ENCODE assay signal across 8 cellular contexts in genomic region chr14:51884086-51884927, GRCh38. TPM values are rescaled to one million over a fixed set of nuclear protein-coding genes. Genes with fewer than 3 reads are reported as not detected.
DNase-seq lines count a peak whose midpoint lies in the region; ATAC-seq, FAIRE-seq and TF ChIP-seq lines count a peak whose summit lies in the region.

No MANE protein-coding gene starts in this region.

- intact Hi-C loops in kidney (cut with DNase I): no loop called here

- TF ChIP-seq CTCF in AG04450 (IDR thresholded peaks at IDR 0.05; ENCODE audit: low read depth, low read length) (no peak), cardiac fibroblast (IDR thresholded peaks at IDR 0.05; ENCODE audit: low read depth, low read length) (no peak), kidney (IDR thresholded peaks at IDR 0.05; ENCODE audit: borderline replicate concordance, extremely low read depth, insufficient read depth) (no peak)

- POLR2A ChIA-PET in AG04450 (lab: Yijun Ruan, JAX): interaction anchor here (1.3 kb wide), 1 partner anchor 24 kb away, joined by 5 read pairs; the partner anchor contains the start of gene GNG2

- H3K4me3 ChIP-seq in AG04450 (ENCODE audit: low read depth, low read length) (no peak overlapping the region), cardiac fibroblast (replicated peaks in 1 of 2; ENCODE audit: low read depth in 2 of 2, low read length in 2 of 2) (no peak overlapping the region), kidney (ENCODE audit: low read length in 2 of 2) (no peak overlapping the region)

- no peaks in the 10 kb centered on the region for H3K36me3 ChIP-seq in kidney (ENCODE audit: control insufficient read depth in 1 of 2, insufficient read depth in 2 of 2, low read length in 2 of 2)

- H3K9ac ChIP-seq in kidney (ENCODE audit: low read length in 2 of 2): no peak overlapping the region

- H3K27me3 ChIP-seq in AG04450 (ENCODE audit: control insufficient read depth, insufficient read depth, low read length): no peaks in the 10 kb centered on the region

- CTCF ChIA-PET in AG04450 (lab: Charles Lee): interaction anchor here (1.3 kb wide), 1 partner anchor 96 kb away, joined by 5 read pairs; no protein-coding TSS in a partner anchor

- H3K27ac ChIP-seq in AG04450 (ENCODE audit: low read depth, low read length): peak overlapping the region; percentile 42
- peak overlapping the region in 1 of 2 donors; percentile 27 for H3K27ac ChIP-seq in kidney (ENCODE audit: low read depth in 2 of 2, low read length in 2 of 2)

- FAIRE-seq in kidney (lab: Jason Lieb, UNC): no peak

- no peaks in the 10 kb centered on the region for H3K9me3 ChIP-seq in AG04450 (ENCODE audit: control insufficient read depth, insufficient read depth, low read length)
- H3K9me3 ChIP-seq in kidney (ENCODE audit: control insufficient read depth in 1 of 2, low read length in 2 of 2): no peaks in the 10 kb centered on the region

- DNase-seq in AG04450 (ENCODE audit: low read depth, low spot score) (peak; percentile 67), HT1080 (ENCODE audit: low read depth) (peak; percentile 60), cardiac fibroblast (ENCODE audit: low read depth in 2 of 2) (peak; percentile 53 to 57), renal cortical epithelial cell (ENCODE audit: low read depth) (peak; percentile 57), DMS 273 (lab: John Stamatoyannopoulos, UW; ENCODE audit: unreplicated experiment) (no peak), NCI-H226 (no peak), kidney (no peak)

- no peaks in the 10 kb centered on the region for H3K4me1 ChIP-seq in kidney (ENCODE audit: control insufficient read depth in 1 of 2, insufficient read depth in 1 of 2, low read depth in 1 of 2, low read length in 2 of 2)

- peak; percentile 64 for ATAC-seq in GM19328 (IDR thresholded peaks at IDR 0.05; ENCODE audit: unreplicated experiment)

RNA-seq across cellular contexts. Expression of gene GNG2, which starts 23.9 kb away (rescaled TPM):
- 59.3 and 83.9 TPM in 2 replicates for polyA plus RNA-seq in AG04450 (2011; rRNA removed)
- polyA minus RNA-seq in AG04450 (2011; rRNA and poly(A)+ RNA removed): 38.9 and 54.9 TPM in 2 replicates
- total RNA-seq in HT1080 (2014; rRNA removed; shearing (Covaris generic)): 3.3 and 5.1 TPM in 2 replicates
- 9.2 and 11.0 TPM in 2 replicates for polyA plus RNA-seq in HT1080 (2015; cell fraction: cytosol; rRNA removed)
- polyA plus RNA-seq in HT1080 (2015; cell fraction: nucleus; rRNA removed): 6.5 and 7.1 TPM in 2 replicates
- 0.52 and 2.8 TPM in 2 replicates for total RNA-seq in renal cortical epithelial cell
- total RNA-seq in kidney: 35.6 TPM
- 4.0 TPM for polyA plus RNA-seq in kidney (ENCODE audit: insufficient read depth, low read depth, low replicate concordance)

Comparison
In these comparisons a context has a peak if more than half of its experiments do, and no peak if none do; other contexts are left out.
1. DNase-seq: peak in AG04450 (single experiment), HT1080 (single experiment), cardiac fibroblast (2 of 2) and renal cortical epithelial cell (single experiment); none in DMS 273 (single experiment), NCI-H226 (single experiment) and kidney (single experiment).